ENCODE assay signal across 10 cellular contexts in the genomic region with DNA sequence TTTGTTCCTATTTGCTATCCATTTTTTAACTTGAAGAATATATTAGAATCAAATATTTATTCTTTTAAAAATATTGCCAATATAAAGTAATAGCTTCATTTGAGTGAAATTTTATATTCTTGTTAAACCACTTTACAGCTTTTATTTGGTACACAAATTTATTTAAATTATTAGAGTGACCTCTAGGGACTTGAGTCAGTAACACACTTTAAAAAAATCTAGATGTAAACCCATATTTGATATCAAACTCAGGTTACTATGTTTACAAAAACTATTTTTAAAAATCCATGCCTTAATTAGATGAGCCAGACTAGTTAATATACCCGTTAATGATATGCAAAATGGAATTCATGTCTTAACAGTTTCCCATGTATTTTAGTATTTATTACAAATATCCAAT.
A peak's percentile ranks its signal among the peaks of the same experiment; 100 is the strongest.
DNase-seq lines count a peak whose midpoint lies in the region; ATAC-seq and TF ChIP-seq lines count a peak whose summit lies in the region.
"Had no signal": no experiment of that assay in that cellular context is flagged by ENCODE, and none has a peak within 500 bp of the region (broad histone marks: within the 10 kb centered on the region; RNA-seq: fewer than 3 reads in every experiment).

No MANE protein-coding gene starts in this region.

- peak; percentile 39 for DNase-seq in NCI-H1694 treated with DMSO at 0.1 percent for 48 hours (lab: John Stamatoyannopoulos, UW)
- no peak for DNase-seq in NCI-H1694 (lab: John Stamatoyannopoulos, UW)
- DNase-seq in PC-9 = no peak
- peak; percentile 43 for DNase-seq in fibroblast of the aortic adventitia (ENCODE audit: low read depth)
- DNase-seq in superior temporal gyrus (ENCODE audit: extremely low spot score) = peak; percentile 77
- no peak for DNase-seq in kidney tubule cell (ENCODE audit: low spot score)
- no peak for DNase-seq in activated T-helper 2 cell treated with anti-CD3 and anti-CD28 coated beads, Interferon-gamma antibody, Interleukin-2, Interleukin-4, amounts not matched to agents 10 μg/mL and 5 μg/mL and 100 μg/mL, durations not matched to agents 14 hours and 24 hours and 36 hours (ENCODE audit: low spot score)

- POLR2A ChIA-PET in PC-9 (lab: Charles Lee; ENCODE audit: unreplicated experiment) = interaction anchor here (0.7 to 1.0 kb wide), 4 partner anchors 65 to 1417 kb away, joined by 3 to 7 read pairs (median 4); no protein-coding TSS in a partner anchor

- H3K4me3 ChIP-seq in PC-9 = no peak overlapping the region
- H3K4me3 ChIP-seq in fibroblast of the aortic adventitia (ENCODE audit: low read depth, low read length) = no peak overlapping the region

- no peaks in the 10 kb centered on the region for H3K9me2 ChIP-seq in PC-9 (ENCODE audit: insufficient read depth)

- H3K27me3 ChIP-seq in PC-9 (ENCODE audit: insufficient read depth, low read depth) = no peaks in the 10 kb centered on the region

- BruUV-seq in PC-9 (replicated peaks; lab: Mats Ljungman, UMichigan) = no TSS peak

- intact Hi-C loops in PC-9 (cut with micrococcal nuclease; ENCODE audit: unreplicated experiment) = loop anchor here (2.0 to 10.0 kb wide), 2 partner anchors 489 to 817 kb away; no protein-coding TSS in a partner anchor
- intact Hi-C loops in activated T-helper 2 cell treated with anti-CD3 and anti-CD28 coated beads, Interferon-gamma antibody, Interleukin-2, Interleukin-4, amounts not matched to agents 10 μg/mL and 5 μg/mL and 100 μg/mL, durations not matched to agents 14 hours and 24 hours and 36 hours (cut with micrococcal nuclease) = loop anchor here (10.0 kb wide), 1 partner anchor 533 kb away; no protein-coding TSS in a partner anchor

- no peak overlapping the region for H2AFZ ChIP-seq in PC-9

- no peaks in the 10 kb centered on the region for H3K9me3 ChIP-seq in PC-9 (ENCODE audit: insufficient read depth, low read depth)

- no peak overlapping the region for H3K27ac ChIP-seq in PC-9

- peak; percentile 64 for TF ChIP-seq CTCF in PC-9 (conservative IDR thresholded peaks at IDR 0.05)
- peak; percentile 26 for TF ChIP-seq CTCF in fibroblast of the aortic adventitia (IDR thresholded peaks at IDR 0.05; ENCODE audit: insufficient read depth, low read length)

- CTCF ChIA-PET in PC-9 (lab: Charles Lee) = interaction anchor here (0.6 to 1.7 kb wide), 7 partner anchors 22 to 490 kb away, joined by 3 to 8 read pairs (median 3); no protein-coding TSS in a partner anchor

- H3K79me2 ChIP-seq in PC-9 (ENCODE audit: low read depth) = peaks cover 57% of the 10 kb centered on the region

- H3K9me3 Mint-ChIP-seq in stimulated activated memory B cell treated with anti-CD40 and anti-IgM and Interleukin-4, amounts not matched to agents 10 μg/mL and 1 μg/mL and 100 μg/mL, for 72 hours = no peaks in the 10 kb centered on the region
- no peaks in the 10 kb centered on the region for H3K9me3 Mint-ChIP-seq in activated T-helper 2 cell treated with anti-CD3 and anti-CD28 coated beads, Interferon-gamma antibody, Interleukin-2, Interleukin-4, amounts not matched to agents 10 μg/mL and 5 μg/mL and 100 μg/mL, durations not matched to agents 14 hours and 24 hours and 36 hours
- H3K9me3 Mint-ChIP-seq: activated naive CD4-positive, alpha-beta T cell treated with anti-CD3 and anti-CD28 coated beads, Interleukin-2, amount 50 U/mL, for 24 hours had no signal

- no peaks in the 10 kb centered on the region for H4K20me1 ChIP-seq in PC-9 (ENCODE audit: insufficient read depth)

- H3K4me2 ChIP-seq in PC-9 = no peak overlapping the region

- H3K36me3 Mint-ChIP-seq in stimulated activated memory B cell treated with anti-CD40 and anti-IgM and Interleukin-4, amounts not matched to agents 10 μg/mL and 1 μg/mL and 100 μg/mL, for 72 hours = peaks cover 57% of the 10 kb centered on the region
- peaks cover 56% of the 10 kb centered on the region for H3K36me3 Mint-ChIP-seq in activated T-helper 2 cell treated with anti-CD3 and anti-CD28 coated beads, Interferon-gamma antibody, Interleukin-2, Interleukin-4, amounts not matched to agents 10 μg/mL and 5 μg/mL and 100 μg/mL, durations not matched to agents 14 hours and 24 hours and 36 hours (ENCODE audit: low read depth)

- no peaks in the 10 kb centered on the region for H3K27me3 Mint-ChIP-seq in stimulated activated memory B cell treated with anti-CD40 and anti-IgM and Interleukin-4, amounts not matched to agents 10 μg/mL and 1 μg/mL and 100 μg/mL, for 72 hours
- H3K27me3 Mint-ChIP-seq in activated T-helper 2 cell treated with anti-CD3 and anti-CD28 coated beads, Interferon-gamma antibody, Interleukin-2, Interleukin-4, amounts not matched to agents 10 μg/mL and 5 μg/mL and 100 μg/mL, durations not matched to agents 14 hours and 24 hours and 36 hours (ENCODE audit: low read depth) = no peaks in the 10 kb centered on the region
- H3K27me3 Mint-ChIP-seq: activated naive CD4-positive, alpha-beta T cell treated with anti-CD3 and anti-CD28 coated beads, Interleukin-2, amount 50 U/mL, for 24 hours had no signal

- H3F3A ChIP-seq in PC-9 (ENCODE audit: insufficient read depth, low read depth) = peaks cover 49% of the 10 kb centered on the region

- peaks cover 48% of the 10 kb centered on the region for H3K4me1 Mint-ChIP-seq in stimulated activated memory B cell treated with anti-CD40 and anti-IgM and Interleukin-4, amounts not matched to agents 10 μg/mL and 1 μg/mL and 100 μg/mL, for 72 hours
- peaks cover 43% of the 10 kb centered on the region for H3K4me1 Mint-ChIP-seq in activated T-helper 2 cell treated with anti-CD3 and anti-CD28 coated beads, Interferon-gamma antibody, Interleukin-2, Interleukin-4, amounts not matched to agents 10 μg/mL and 5 μg/mL and 100 μg/mL, durations not matched to agents 14 hours and 24 hours and 36 hours (ENCODE audit: low read depth)

- H3K4me3 Mint-ChIP-seq in stimulated activated memory B cell treated with anti-CD40 and anti-IgM and Interleukin-4, amounts not matched to agents 10 μg/mL and 1 μg/mL and 100 μg/mL, for 72 hours = no peak overlapping the region
- no peak overlapping the region for H3K4me3 Mint-ChIP-seq in activated T-helper 2 cell treated with anti-CD3 and anti-CD28 coated beads, Interferon-gamma antibody, Interleukin-2, Interleukin-4, amounts not matched to agents 10 μg/mL and 5 μg/mL and 100 μg/mL, durations not matched to agents 14 hours and 24 hours and 36 hours (ENCODE audit: low read depth)
- H3K4me3 Mint-ChIP-seq: activated naive CD4-positive, alpha-beta T cell treated with anti-CD3 and anti-CD28 coated beads, Interleukin-2, amount 50 U/mL, for 24 hours had no signal

- H3K36me3 ChIP-seq in PC-9 (ENCODE audit: low read depth) = peaks cover 44% of the 10 kb centered on the region

- no peak overlapping the region for H3K27ac Mint-ChIP-seq in stimulated activated memory B cell treated with anti-CD40 and anti-IgM and Interleukin-4, amounts not matched to agents 10 μg/mL and 1 μg/mL and 100 μg/mL, for 72 hours
- no peak overlapping the region for H3K27ac Mint-ChIP-seq in activated T-helper 2 cell treated with anti-CD3 and anti-CD28 coated beads, Interferon-gamma antibody, Interleukin-2, Interleukin-4, amounts not matched to agents 10 μg/mL and 5 μg/mL and 100 μg/mL, durations not matched to agents 14 hours and 24 hours and 36 hours

- no peak for ATAC-seq in stimulated activated memory B cell treated with anti-CD40 and anti-IgM and Interleukin-4, amounts not matched to agents 10 μg/mL and 1 μg/mL and 100 μg/mL, for 72 hours
- ATAC-seq: esophagus mucosa had no signal

- peaks cover 47% of the 10 kb centered on the region for H3K4me1 ChIP-seq in PC-9 (replicated peaks; ENCODE audit: insufficient read depth)

Comparison
In these comparisons a context has a peak if more than half of its experiments do, and no peak if none do; other contexts are left out.
1. DNase-seq: peak in NCI-H1694 treated with DMSO at 0.1 percent for 48 hours (single experiment), fibroblast of the aortic adventitia (single experiment) and superior temporal gyrus (single experiment); none in NCI-H1694 (single experiment), PC-9 (0 of 2), kidney tubule cell (single experiment) and activated T-helper 2 cell treated with anti-CD3 and anti-CD28 coated beads, Interferon-gamma antibody, Interleukin-2, Interleukin-4, amounts not matched to agents 10 μg/mL and 5 μg/mL and 100 μg/mL, durations not matched to agents 14 hours and 24 hours and 36 hours (single experiment).